ENCODE assay signal across 8 cellular contexts in the genomic region with DNA sequence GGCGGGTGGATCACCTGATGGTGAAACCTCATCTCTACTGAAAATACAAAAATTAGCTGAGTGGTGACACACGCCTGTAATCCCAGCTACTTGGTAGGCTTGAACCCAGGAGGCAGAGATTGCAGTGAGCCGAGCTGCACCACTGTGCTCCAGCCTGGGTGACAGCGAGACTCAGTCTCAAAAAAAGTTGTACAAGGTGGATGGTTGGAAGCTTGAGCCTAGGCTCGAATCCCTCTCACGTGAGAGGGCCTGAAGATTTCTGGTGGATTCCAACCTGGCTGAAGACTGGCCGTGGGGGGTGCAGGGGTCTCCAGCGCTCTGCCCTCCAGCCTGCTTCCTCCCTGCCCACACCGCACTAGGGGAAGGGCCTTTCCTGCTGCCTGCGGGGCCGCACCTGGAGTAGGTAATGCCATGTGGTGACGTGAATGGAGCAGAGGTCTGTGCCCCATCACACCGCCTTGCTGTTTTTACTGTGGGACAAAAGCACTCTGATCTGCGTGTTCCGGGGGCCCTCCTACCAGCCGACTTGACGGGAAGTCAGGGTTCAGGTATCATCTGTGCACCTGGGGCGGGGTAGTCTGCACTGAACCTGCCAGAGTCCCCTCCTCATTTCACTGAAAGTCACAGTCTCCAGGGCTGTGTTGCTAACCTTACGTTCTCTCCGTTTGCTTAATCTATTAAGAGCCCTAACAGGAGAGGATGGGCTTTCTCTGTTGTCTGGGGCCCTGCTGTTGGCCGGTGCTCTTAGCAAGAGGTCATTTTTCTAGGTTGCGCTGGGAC. TPM values are rescaled to one million over a fixed set of nuclear protein-coding genes. Genes with fewer than 3 reads are reported as not detected.
DNase-seq lines count a peak whose midpoint lies in the region; ATAC-seq and TF ChIP-seq lines count a peak whose summit lies in the region.

No MANE protein-coding gene starts in this region.

- peaks cover 55% of the 10 kb centered on the region for H3K4me1 ChIP-seq in body of pancreas

- H3K9me3 ChIP-seq in body of pancreas = no peaks in the 10 kb centered on the region

- peak overlapping the region; percentile 34 to 87 (median 68) for H3K4me3 Mint-ChIP-seq in IgD-negative memory B cell
- no peak overlapping the region for H3K4me3 Mint-ChIP-seq in activated CD8-positive, alpha-beta memory T cell treated with anti-CD3 and anti-CD28 coated beads, Interleukin-2, amount 10 ng/mL, durations not matched to agents 7 days and 5 days

- peaks cover 10% of the 10 kb centered on the region for H3K36me3 Mint-ChIP-seq in IgD-negative memory B cell
- peaks cover 39% of the 10 kb centered on the region for H3K36me3 Mint-ChIP-seq in activated CD8-positive, alpha-beta memory T cell treated with anti-CD3 and anti-CD28 coated beads, Interleukin-2, amount 10 ng/mL, durations not matched to agents 7 days and 5 days

- CTCF ChIA-PET in activated CD8-positive, alpha-beta memory T cell treated with anti-CD3 and anti-CD28 coated beads, Interleukin-2, amount 10 ng/mL, durations not matched to agents 7 days and 5 days (lab: Charles Lee) = interaction anchor here (1.4 kb wide), 2 partner anchors 15 to 25 kb away, joined by 4 read pairs; no protein-coding TSS in a partner anchor

- no peaks in the 10 kb centered on the region for H3K27me3 Mint-ChIP-seq in IgD-negative memory B cell
- no peaks in the 10 kb centered on the region for H3K27me3 Mint-ChIP-seq in activated CD8-positive, alpha-beta memory T cell treated with anti-CD3 and anti-CD28 coated beads, Interleukin-2, amount 10 ng/mL, durations not matched to agents 7 days and 5 days

- peaks cover 34 to 51% (median 35%) of the 10 kb centered on the region in 3 donors for H3K4me1 Mint-ChIP-seq in IgD-negative memory B cell
- H3K4me1 Mint-ChIP-seq in activated CD8-positive, alpha-beta memory T cell treated with anti-CD3 and anti-CD28 coated beads, Interleukin-2, amount 10 ng/mL, durations not matched to agents 7 days and 5 days = peaks cover 49% of the 10 kb centered on the region

- no peaks in the 10 kb centered on the region for H3K9me3 Mint-ChIP-seq in IgD-negative memory B cell
- H3K9me3 Mint-ChIP-seq in activated CD8-positive, alpha-beta memory T cell treated with anti-CD3 and anti-CD28 coated beads, Interleukin-2, amount 10 ng/mL, durations not matched to agents 7 days and 5 days (ENCODE audit: low read depth) = no peaks in the 10 kb centered on the region

- no peaks in the 10 kb centered on the region for H3K27me3 ChIP-seq in body of pancreas

- peak overlapping the region in 1 of 4 donors; percentile 59 for H3K27ac ChIP-seq in body of pancreas

- H3K27ac Mint-ChIP-seq in IgD-negative memory B cell = peak overlapping the region; percentile 85 to 96 (median 85)
- peak overlapping the region; percentile 57 for H3K27ac Mint-ChIP-seq in activated CD8-positive, alpha-beta memory T cell treated with anti-CD3 and anti-CD28 coated beads, Interleukin-2, amount 10 ng/mL, durations not matched to agents 7 days and 5 days

- TF ChIP-seq CTCF in body of pancreas (IDR thresholded peaks at IDR 0.05) = no peak

- no peak overlapping the region for H3K4me3 ChIP-seq in body of pancreas

- peaks cover 5 to 18% of the 10 kb centered on the region in 2 donors for H3K36me3 ChIP-seq in body of pancreas (replicated peaks in 1 of 2; ENCODE audit: insufficient read depth in 1 of 2, low read depth in 2 of 2)

- WGBS in body of pancreas, 2 donors = 70 to 71% methylated on average over 15 to 22 of the region's 22 CpGs

- intact Hi-C loops in body of pancreas (cut with DNase I) = no loop called here

- DNase-seq in DMS 273 (lab: John Stamatoyannopoulos, UW; ENCODE audit: unreplicated experiment) = peak; percentile 90
- no peak for DNase-seq in activated CD8-positive, alpha-beta memory T cell treated with anti-CD3 and anti-CD28 coated beads, Interleukin-2, amount 10 ng/mL, durations not matched to agents 7 days and 5 days
- peak; percentile 7 for DNase-seq in iPS-NIHi11 (ENCODE audit: low spot score)
- no peak for DNase-seq in body of pancreas
- no peak for DNase-seq in COLO829 (ENCODE audit: low spot score)
- DNase-seq in activated effector memory CD4-positive, alpha-beta T cell treated with Interleukin-2 at 50 U/mL for 16 hours = no peak

- no peak for ATAC-seq in activated CD8-positive, alpha-beta memory T cell treated with anti-CD3 and anti-CD28 coated beads, Interleukin-2, amount 10 ng/mL, durations not matched to agents 7 days and 5 days
- ATAC-seq in body of pancreas (no peak), GM18870 (IDR thresholded peaks at IDR 0.05; ENCODE audit: unreplicated experiment) (no peak)

- no peak for TF ChIP-seq POLR2A in body of pancreas (IDR thresholded peaks at IDR 0.05)

RNA-seq across cellular contexts. Expression of gene RPL13, which starts 4.2 kb away (rescaled TPM):
- 6,684 TPM for polyA plus RNA-seq in IgD-negative memory B cell
- 1,000 to 10,000 TPM; 2,153 to 2,209 TPM for total RNA-seq in activated CD8-positive, alpha-beta memory T cell treated with anti-CD3 and anti-CD28 coated beads, Interleukin-2, amount 10 ng/mL, durations not matched to agents 7 days and 5 days
- total RNA-seq in body of pancreas = 1,000 to 10,000 TPM; 3,820 to 5,570 TPM

RNA-seq across cellular contexts. Expression of gene CPNE7, which starts 10.9 kb away (rescaled TPM):
- not detected for polyA plus RNA-seq in IgD-negative memory B cell
- total RNA-seq in activated CD8-positive, alpha-beta memory T cell treated with anti-CD3 and anti-CD28 coated beads, Interleukin-2, amount 10 ng/mL, durations not matched to agents 7 days and 5 days = 1 to 10 TPM in 1 of 2 experiments, under 1 TPM in 1; 0.38 to 3.1 TPM
- total RNA-seq in body of pancreas = 1 to 10 TPM in 1 of 2 donors, not detected in 1; 2.1 TPM

RNA-seq across cellular contexts. Expression of gene DPEP1, which starts 48.8 kb away (rescaled TPM):
- not detected for polyA plus RNA-seq in IgD-negative memory B cell
- not detected for total RNA-seq in activated CD8-positive, alpha-beta memory T cell treated with anti-CD3 and anti-CD28 coated beads, Interleukin-2, amount 10 ng/mL, durations not matched to agents 7 days and 5 days
- 100 to 1,000 TPM; 116 to 147 TPM for total RNA-seq in body of pancreas

RNA-seq across cellular contexts. Expression of gene SPG7, which starts 56.5 kb away (rescaled TPM):
- polyA plus RNA-seq in IgD-negative memory B cell = 47.0 TPM
- 100 to 1,000 TPM in 1 of 2 experiments, 10 to 100 TPM in 1; 92.1 to 110 TPM for total RNA-seq in activated CD8-positive, alpha-beta memory T cell treated with anti-CD3 and anti-CD28 coated beads, Interleukin-2, amount 10 ng/mL, durations not matched to agents 7 days and 5 days
- 100 to 1,000 TPM; 107 to 152 TPM for total RNA-seq in body of pancreas

Comparison
In these comparisons a context has a peak if more than half of its experiments do, and no peak if none do; other contexts are left out.
1. DNase-seq: peak in DMS 273 (single experiment) and iPS-NIHi11 (single experiment); none in activated CD8-positive, alpha-beta memory T cell treated with anti-CD3 and anti-CD28 coated beads, Interleukin-2, amount 10 ng/mL, durations not matched to agents 7 days and 5 days (single experiment), body of pancreas (0 of 4), COLO829 (single experiment) and activated effector memory CD4-positive, alpha-beta T cell treated with Interleukin-2 at 50 U/mL for 16 hours (single experiment).
2. RNA of gene DPEP1, which starts 48.8 kb away (total RNA-seq): 116 to 147 TPM in body of pancreas; not detected in activated CD8-positive, alpha-beta memory T cell treated with anti-CD3 and anti-CD28 coated beads, Interleukin-2, amount 10 ng/mL, durations not matched to agents 7 days and 5 days; every median in the first group is over 100 times any median in the second.